Comparison of ENCODE assay signal across 8 cellular contexts in genomic region chr4:7967501-7968261, GRCh38. TPM values are rescaled to one million over a fixed set of nuclear protein-coding genes. Genes with fewer than 3 reads are reported as not detected.
DNase-seq lines count a peak whose midpoint lies in the region; ATAC-seq and TF ChIP-seq lines count a peak whose summit lies in the region.
"Had no signal": no experiment of that assay in that cellular context is flagged by ENCODE, and none has a peak within 500 bp of the region (broad histone marks: within the 10 kb centered on the region; RNA-seq: fewer than 3 reads in every experiment).

No MANE protein-coding gene starts in this region.

- no peaks in the 10 kb centered on the region for H3K79me2 ChIP-seq in GM23248 (ENCODE audit: insufficient read depth)

- H3K27ac ChIP-seq in GM23248, result no peak overlapping the region
- H3K27ac ChIP-seq in gastrocnemius medialis, result peak overlapping the region; percentile 27 to 50 (median 42)

- intact Hi-C loops in gastrocnemius medialis (cut with DNase I; ENCODE audit: low total_unique reads), result no loop called here

- H3K9me3 ChIP-seq in GM23248 (ENCODE audit: low read depth), result no peaks in the 10 kb centered on the region
- no peaks in the 10 kb centered on the region for H3K9me3 ChIP-seq in gastrocnemius medialis

- TF ChIP-seq CTCF in glutamatergic neuron (IDR thresholded peaks at IDR 0.05; ENCODE audit: partially characterized antibody, unreplicated experiment) (no peak), gastrocnemius medialis (IDR thresholded peaks at IDR 0.05 in 4 of 5, conservative IDR thresholded peaks at IDR 0.05 in 1 of 5) (no peak)

- peaks cover 20% of the 10 kb centered on the region for H3K9me3 Mint-ChIP-seq in glutamatergic neuron (ENCODE audit: unreplicated experiment)

- peaks cover 19% of the 10 kb centered on the region for H3K27me3 Mint-ChIP-seq in glutamatergic neuron (ENCODE audit: unreplicated experiment)

- peak overlapping the region; percentile 34; the same call in 1 of the 2 replicates for H2AFZ ChIP-seq in GM23248

- in situ Hi-C loops in GM23248 (cut with MboI), result no loop called here
- in situ Hi-C loops in gastrocnemius medialis (cut with MboI; ENCODE audit: low sequenced_read_pairs in 4 of 4), result no loop called here

- H3K4me1 Mint-ChIP-seq in glutamatergic neuron (ENCODE audit: low read depth, unreplicated experiment), result peaks cover 43% of the 10 kb centered on the region

- H3K27ac Mint-ChIP-seq in glutamatergic neuron (ENCODE audit: unreplicated experiment), result peak overlapping the region; percentile 66

- no peaks in the 10 kb centered on the region for H3K36me3 ChIP-seq in GM23248 (ENCODE audit: low read depth)
- H3K36me3 ChIP-seq in gastrocnemius medialis, result peaks cover 0 to 42% of the 10 kb centered on the region in 2 donors

- ATAC-seq in gastrocnemius medialis (peak; percentile 5 to 13), GM21360 (IDR thresholded peaks at IDR 0.05; ENCODE audit: unreplicated experiment) (no peak), GM18870 (IDR thresholded peaks at IDR 0.05; ENCODE audit: unreplicated experiment) (no peak)
- ATAC-seq: activated CD4-positive, CD25-positive, alpha-beta regulatory T cell treated with anti-CD3 and anti-CD28 coated beads, Interleukin-2, amount 50 U/mL, for 24 hours had no signal

- H3K27me3 ChIP-seq in GM23248 (replicated peaks; ENCODE audit: insufficient read depth) (no peaks in the 10 kb centered on the region), gastrocnemius medialis (no peaks in the 10 kb centered on the region)

- peaks cover 13% of the 10 kb centered on the region for H3F3A ChIP-seq in GM23248 (ENCODE audit: insufficient read depth)

- H3K9ac ChIP-seq in GM23248, result no peak overlapping the region

- H3K4me3 Mint-ChIP-seq in glutamatergic neuron (ENCODE audit: unreplicated experiment), result peak overlapping the region; percentile 18

- H3K36me3 Mint-ChIP-seq in glutamatergic neuron (ENCODE audit: unreplicated experiment), result peaks cover 3% of the 10 kb centered on the region

- DNase-seq in GM23248 (peak; percentile 55), UCSD-AML1 (lab: John Stamatoyannopoulos, UW; ENCODE audit: unreplicated experiment) (peak; percentile 44), glutamatergic neuron (no peak), gastrocnemius medialis (no peak)
- no peak for DNase-seq in stimulated activated CD4-positive, alpha-beta T cell treated with anti-CD3 and anti-CD28 coated beads, Interleukin-2, amount 100 ng/mL, for 24 hours

- H3K4me2 ChIP-seq in GM23248 (ENCODE audit: unreplicated experiment), result peak overlapping the region; percentile 7

- 79 to 82% methylated on average over 21 of the region's 21 CpGs for WGBS in GM23248 (ENCODE audit: low coverage in 1 of 2, low lambda C conversion rate in 2 of 2, missing lambda C conversion rate in 2 of 2), 2 experiments

- H3K4me3 ChIP-seq in GM23248 (no peak overlapping the region), gastrocnemius medialis (no peak overlapping the region)

- H4K20me1 ChIP-seq in GM23248 (ENCODE audit: insufficient read depth), result no peaks in the 10 kb centered on the region

- TF ChIP-seq POLR2A in gastrocnemius medialis (IDR thresholded peaks at IDR 0.05), result no peak

- H3K4me1 ChIP-seq in GM23248 (ENCODE audit: insufficient read depth), result peaks cover 33% of the 10 kb centered on the region
- H3K4me1 ChIP-seq in gastrocnemius medialis, result peaks cover 0 to 25% of the 10 kb centered on the region in 2 donors

- H3K9me2 ChIP-seq in GM23248 (ENCODE audit: insufficient read depth), result no peaks in the 10 kb centered on the region

RNA-seq across cellular contexts. Expression of gene AFAP1, which starts 28.0 kb away (rescaled TPM):
- 103 and 152 TPM in 2 replicates for total RNA-seq in GM23248 (2014; rRNA removed; shearing (Covaris generic))
- 52.0 and 54.4 TPM in 2 replicates for polyA plus RNA-seq in GM23248 (2016; fragmentation: Nextera tagmentation; extraction: Ambion mirVana)
- total RNA-seq in glutamatergic neuron (ENCODE audit: unreplicated experiment), result 528 TPM
- 1 to 10 TPM; 1.5 to 8.6 (median 3.5) TPM for total RNA-seq in gastrocnemius medialis

Comparison
In these comparisons a context has a peak if more than half of its experiments do, and no peak if none do; other contexts are left out.
1. DNase-seq: peak in GM23248 (single experiment) and UCSD-AML1 (single experiment); none in glutamatergic neuron (single experiment), gastrocnemius medialis (0 of 2) and stimulated activated CD4-positive, alpha-beta T cell treated with anti-CD3 and anti-CD28 coated beads, Interleukin-2, amount 100 ng/mL, for 24 hours (0 of 2).
2. ATAC-seq: peak in gastrocnemius medialis (2 of 2); none in GM21360 (single experiment) and GM18870 (single experiment).
3. RNA of gene AFAP1, which starts 28.0 kb away (total RNA-seq): 528 TPM in glutamatergic neuron (single experiment) and 103 to 152 TPM in GM23248; 1.5 to 8.6 TPM in gastrocnemius medialis; every median in the first group is over 10 times any median in the second.